ENCODE assay signal across 8 cellular contexts in genomic region chr4:1072830-1073446, GRCh38. TPM values are rescaled to one million over a fixed set of nuclear protein-coding genes. Genes with fewer than 3 reads are reported as not detected.
DNase-seq lines count a peak whose midpoint lies in the region; ATAC-seq and TF ChIP-seq lines count a peak whose summit lies in the region.

No MANE protein-coding gene starts in this region.

- H3K4me3 Mint-ChIP-seq in brain, result no peak overlapping the region

- peaks cover 0 to 2% (median 0%) of the 10 kb centered on the region in 5 experiments for H3K9me3 Mint-ChIP-seq in brain

- H3K9me3 ChIP-seq in Karpas-422 (ENCODE audit: low read length), result no peaks in the 10 kb centered on the region

- H3K4me1 ChIP-seq in Karpas-422 (ENCODE audit: low read length), result peaks cover 3% of the 10 kb centered on the region; the same call in 1 of the 2 replicates

- no peaks in the 10 kb centered on the region for H3K27me3 ChIP-seq in Karpas-422 (ENCODE audit: low read length)

- H3K27ac Mint-ChIP-seq in brain, result peak overlapping the region in 1 of 5 experiments; percentile 50

- no peaks in the 10 kb centered on the region for H3K9me2 ChIP-seq in Karpas-422 (replicated peaks; ENCODE audit: insufficient read depth, low read length)

- H3K4me1 Mint-ChIP-seq in brain, result peaks cover 13% of the 10 kb centered on the region

- no peaks in the 10 kb centered on the region for H3K36me3 ChIP-seq in Karpas-422 (ENCODE audit: insufficient read depth, low read length)

- H2AFZ ChIP-seq in Karpas-422 (ENCODE audit: low read length), result peak overlapping the region; percentile 79; the same call in 1 of the 2 replicates

- no peaks in the 10 kb centered on the region for H4K20me1 ChIP-seq in Karpas-422 (ENCODE audit: insufficient read depth, low read depth, low read length)

- peak; percentile 67 for DNase-seq in ELR (ENCODE audit: low read depth)
- DNase-seq in Karpas-422, result peak; percentile 83
- peak; percentile 12 for DNase-seq in T-helper 22 cell (ENCODE audit: low read depth)
- DNase-seq in iPS-NIHi7 (ENCODE audit: extremely low spot score), result peak; percentile 76
- peak; percentile 53 to 59 for DNase-seq in stimulated activated CD4-positive, alpha-beta T cell treated with anti-CD3 and anti-CD28 coated beads, Interleukin-2, amount 100 ng/mL, for 24 hours

- H3K27ac ChIP-seq in Karpas-422 (ENCODE audit: low read length), result no peak overlapping the region

- ATAC-seq in HG03025 (IDR thresholded peaks at IDR 0.05; ENCODE audit: low FRiP score, unreplicated experiment) (no peak), HG03139 (IDR thresholded peaks at IDR 0.05; ENCODE audit: unreplicated experiment) (no peak)

- no peak overlapping the region for H3K9ac ChIP-seq in Karpas-422 (ENCODE audit: low read length)

- H3K79me2 ChIP-seq in Karpas-422 (ENCODE audit: low read length), result no peaks in the 10 kb centered on the region

- peak; percentile 46 to 64 for TF ChIP-seq CTCF in brain (conservative IDR thresholded peaks at IDR 0.05)

- peaks cover 21% of the 10 kb centered on the region for H3K27me3 Mint-ChIP-seq in brain

- H3K4me3 ChIP-seq in Karpas-422 (ENCODE audit: low read length), result no peak overlapping the region

- H3K36me3 Mint-ChIP-seq in brain, result no peaks in the 10 kb centered on the region

- H3K4me2 ChIP-seq in Karpas-422 (ENCODE audit: low read depth, low read length, poor library complexity, severe bottlenecking), result no peak overlapping the region

RNA-seq across cellular contexts. Expression of gene RNF212, which starts 40.4 kb away (rescaled TPM):
- total RNA-seq in Karpas-422 (2014; rRNA removed; shearing (Covaris generic); ENCODE audit: low replicate concordance), result not detected in 2 replicates
- 41.7 TPM for polyA plus RNA-seq in brain (ENCODE audit: insufficient read depth, low read depth, low replicate concordance)

Comparison
In these comparisons a context has a peak if more than half of its experiments do, and no peak if none do; other contexts are left out.
1. DNase-seq: peak in every context shown above with its lines; median percentile 83 in Karpas-422; 76 in iPS-NIHi7; 67 in ELR; 56 in stimulated activated CD4-positive, alpha-beta T cell treated with anti-CD3 and anti-CD28 coated beads, Interleukin-2, amount 100 ng/mL, for 24 hours; 12 in T-helper 22 cell.